ENCODE assay signal across 11 cellular contexts in genomic region chr2:127515383-127515915, GRCh38. TPM values are rescaled to one million over a fixed set of nuclear protein-coding genes. Genes with fewer than 3 reads are reported as not detected.
A peak's percentile ranks its signal among the peaks of the same experiment; 100 is the strongest.
DNase-seq lines count a peak whose midpoint lies in the region; ATAC-seq and TF ChIP-seq lines count a peak whose summit lies in the region.
"Had no signal": no experiment of that assay in that cellular context is flagged by ENCODE, and none has a peak within 500 bp of the region (broad histone marks: within the 10 kb centered on the region; RNA-seq: fewer than 3 reads in every experiment).

No MANE protein-coding gene starts in this region.

- no peak overlapping the region for H3K9ac ChIP-seq in BLaER1

- peak; percentile 40; the same call in 1 of the 2 replicates for ATAC-seq in WTC11
- ATAC-seq in gastroesophageal sphincter = peak; percentile 22
- ATAC-seq in activated CD4-positive, CD25-positive, alpha-beta regulatory T cell treated with anti-CD3 and anti-CD28 coated beads, Interleukin-2, amount 50 U/mL, for 24 hours = no peak
- no peak for ATAC-seq in HG02840 (IDR thresholded peaks at IDR 0.05; ENCODE audit: low FRiP score, unreplicated experiment)

- peak overlapping the region; percentile 51; the same call in 1 of the 2 replicates for H3K27ac ChIP-seq in BLaER1
- H3K27ac ChIP-seq in gastroesophageal sphincter = peak overlapping the region; percentile 84 to 96 (median 86)

- H3K4me3 Mint-ChIP-seq in WTC11 = no peak overlapping the region; the same call in 1 of the 2 replicates
- H3K4me3 Mint-ChIP-seq: activated CD4-positive, alpha-beta T cell treated with anti-CD3 and anti-CD28 coated beads, Interleukin-2, amount 10 ng/mL, durations not matched to agents 24 days and 14 days had no signal

- WGBS in gastroesophageal sphincter (ENCODE audit: low coverage in 1 of 2), 2 donors = 17 to 22% methylated on average over 5 to 6 of the region's 6 CpGs

- peak overlapping the region; percentile 80 for H3K27ac Mint-ChIP-seq in WTC11

- H3K4me2 ChIP-seq in BLaER1 = peak overlapping the region; percentile 79

- POLR2A ChIA-PET in WTC11 (lab: Charles Lee) = interaction anchor here (2.1 kb wide), 1 partner anchor 11 kb away, joined by 10 read pairs; the partner anchor contains the start of gene IWS1

- H4K20me1 ChIP-seq in BLaER1 = peaks cover 98% of the 10 kb centered on the region

- peaks cover 44% of the 10 kb centered on the region for H3K4me1 Mint-ChIP-seq in WTC11

- CTCF ChIA-PET in WTC11 (lab: Charles Lee) = interaction anchor here (1.5 kb wide), 1 partner anchor 76 kb away, joined by 7 read pairs; no protein-coding TSS in a partner anchor

- TF ChIP-seq POLR2A in gastroesophageal sphincter (IDR thresholded peaks at IDR 0.05) = no peak

- H3K4me1 ChIP-seq in BLaER1 (peaks cover 36% of the 10 kb centered on the region), gastroesophageal sphincter (peaks cover 9 to 62% (median 24%) of the 10 kb centered on the region in 3 donors)

- peak overlapping the region; percentile 4; the same call in 1 of the 2 replicates for H3K4me3 ChIP-seq in BLaER1
- H3K4me3 ChIP-seq in gastroesophageal sphincter = no peak overlapping the region

- no peaks in the 10 kb centered on the region for H3K27me3 ChIP-seq in BLaER1
- H3K27me3 ChIP-seq in gastroesophageal sphincter = no peaks in the 10 kb centered on the region

- H3K27me3 Mint-ChIP-seq in WTC11 (ENCODE audit: low read depth) = no peaks in the 10 kb centered on the region
- H3K27me3 Mint-ChIP-seq: activated CD4-positive, alpha-beta T cell treated with anti-CD3 and anti-CD28 coated beads, Interleukin-2, amount 10 ng/mL, durations not matched to agents 24 days and 14 days had no signal

- TF ChIP-seq EP300 in gastroesophageal sphincter (IDR thresholded peaks at IDR 0.05) = no peak

- DNase-seq in WTC11 (ENCODE audit: low spot score) (no peak), pons (ENCODE audit: low spot score) (peak; percentile 71), anterior cingulate cortex (lab: John Stamatoyannopoulos, UW) (no peak)
- no peak for DNase-seq in activated CD4-positive, alpha-beta T cell treated with anti-CD3 and anti-CD28 coated beads, Interleukin-2, amount 50 U/mL, for 1 hour
- DNase-seq: activated CD4-positive, alpha-beta T cell treated with anti-CD3 and anti-CD28 coated beads, Interleukin-2, amount 10 ng/mL, durations not matched to agents 24 days and 14 days; SHP77 treated with DMSO at 0.1 percent for 48 hours had no signal

- peaks cover 20% of the 10 kb centered on the region for H3K36me3 Mint-ChIP-seq in WTC11

- H3K36me3 ChIP-seq in BLaER1 (peaks cover 92% of the 10 kb centered on the region), gastroesophageal sphincter (peaks cover 3 to 16% of the 10 kb centered on the region in 2 donors)

- peaks cover 6% of the 10 kb centered on the region for H3K9me3 ChIP-seq in BLaER1
- no peaks in the 10 kb centered on the region for H3K9me3 ChIP-seq in gastroesophageal sphincter

- TF ChIP-seq CTCF in WTC11 (IDR thresholded peaks at IDR 0.05) (no peak), gastroesophageal sphincter (IDR thresholded peaks at IDR 0.05) (no peak)

- no peaks in the 10 kb centered on the region for H3K9me3 Mint-ChIP-seq in WTC11
- H3K9me3 Mint-ChIP-seq: activated CD4-positive, alpha-beta T cell treated with anti-CD3 and anti-CD28 coated beads, Interleukin-2, amount 10 ng/mL, durations not matched to agents 24 days and 14 days had no signal

TF ChIP-seq in WTC11, 78 proteins besides CTCF, POLR2A, EP300 and RAD21:
- no peak for TF ChIP-seq ARID4B (CRISPR knock-in tag; IDR thresholded peaks at IDR 0.05; ENCODE audit: borderline replicate concordance)
- no peak for TF ChIP-seq STAT6 (CRISPR knock-in tag; conservative IDR thresholded peaks at IDR 0.05; ENCODE audit: low read depth)
- no peak for TF ChIP-seq ZNF232 (CRISPR knock-in tag; IDR thresholded peaks at IDR 0.05)
- no peak for TF ChIP-seq SMAD4 (CRISPR knock-in tag; IDR thresholded peaks at IDR 0.05)
- no peak for TF ChIP-seq OVOL2 (CRISPR knock-in tag; IDR thresholded peaks at IDR 0.05; ENCODE audit: borderline replicate concordance)
- no peak for TF ChIP-seq ATF6 (CRISPR knock-in tag; IDR thresholded peaks at IDR 0.05)
- no peak for TF ChIP-seq TEAD4 (CRISPR knock-in tag; IDR thresholded peaks at IDR 0.05)

RNA-seq across cellular contexts. Expression of gene IWS1, which starts 10.8 kb away (rescaled TPM):
- 69.2 to 70.5 TPM (median 69.3 TPM) in 3 replicates for total RNA-seq in WTC11 (2021)
- 10 to 100 TPM; 36.9 to 43.9 (median 39.6) TPM for total RNA-seq in gastroesophageal sphincter

RNA-seq across cellular contexts. Expression of gene MYO7B, which starts 20.0 kb away (rescaled TPM):
- total RNA-seq in WTC11 (2021) (0.02 TPM in 1 of 3 replicates, not detected in the others), gastroesophageal sphincter (under 1 TPM in 3 of 4 donors, not detected in 1; 0.27 to 0.77 (median 0.54) TPM)
- total RNA-seq: occipital lobe had no signal

Comparison
In these comparisons a context has a peak if more than half of its experiments do, and no peak if none do; other contexts are left out.
1. ATAC-seq: peak in WTC11 (single experiment) and gastroesophageal sphincter (single experiment); none in activated CD4-positive, CD25-positive, alpha-beta regulatory T cell treated with anti-CD3 and anti-CD28 coated beads, Interleukin-2, amount 50 U/mL, for 24 hours (0 of 2) and HG02840 (single experiment).